In the genomic region with DNA sequence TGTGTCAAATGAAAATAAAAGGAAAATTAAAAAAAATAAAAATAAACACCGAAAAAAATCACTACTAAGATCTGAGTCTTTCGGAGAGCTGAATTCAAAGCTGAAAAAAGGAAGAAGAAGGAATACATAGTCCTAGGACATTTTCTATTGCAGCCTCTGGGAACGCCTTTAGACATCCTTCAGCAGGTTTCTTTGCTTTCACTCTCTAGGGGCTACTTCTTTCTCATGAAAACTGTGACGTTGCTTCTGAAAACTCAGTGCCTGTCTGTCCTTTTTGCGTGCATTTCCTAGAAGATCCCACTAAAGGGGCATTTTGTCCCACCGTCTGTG, we compare ENCODE assay signal across 8 cellular contexts. TPM values are rescaled to one million over a fixed set of nuclear protein-coding genes. Genes with fewer than 3 reads are reported as not detected.
DNase-seq lines count a peak whose midpoint lies in the region; ATAC-seq and TF ChIP-seq lines count a peak whose summit lies in the region.

No MANE protein-coding gene starts in this region.

- H3T11ph ChIP-seq in H9 (ENCODE audit: low read length): no peak overlapping the region

- no peak overlapping the region for H3K56ac ChIP-seq in H9 (ENCODE audit: insufficient read length, low read depth, low read length)

- H3K4me2 ChIP-seq in H9 (ENCODE audit: insufficient read depth, insufficient read length, low read length): peak overlapping the region; percentile 71

- H3K14ac ChIP-seq in H9 (ENCODE audit: insufficient read depth, low read length): no peak overlapping the region

- H3K4me3 Mint-ChIP-seq in H9: peak overlapping the region; percentile 69 to 81

- no peak overlapping the region for H2AK5ac ChIP-seq in H9 (ENCODE audit: insufficient read length, low read length)

- no peak for TF ChIP-seq POLR2A in esophagus squamous epithelium (IDR thresholded peaks at IDR 0.05)

- H3K9ac ChIP-seq in H9 (ENCODE audit: extremely low read depth, insufficient read length, low read length) (no peak overlapping the region), NT2/D1 (ENCODE audit: insufficient read length, low read depth) (peak overlapping the region; percentile 71)

- peaks cover 26% of the 10 kb centered on the region for H3K27me3 Mint-ChIP-seq in H9 (ENCODE audit: low read depth)

- intact Hi-C loops in esophagus squamous epithelium (cut with DNase I) (no loop called here), psoas muscle (cut with DNase I) (no loop called here)

- no peak overlapping the region for H2BK5ac ChIP-seq in H9 (ENCODE audit: insufficient read length, low read length)

- no peaks in the 10 kb centered on the region; the same call in 1 of the 2 replicates for H3K4me1 ChIP-seq in H9 (ENCODE audit: insufficient read depth, low read length)
- H3K4me1 ChIP-seq in NT2/D1 (ENCODE audit: insufficient read depth, insufficient read length): peaks cover 4% of the 10 kb centered on the region
- peaks cover 0 to 13% (median 0%) of the 10 kb centered on the region in 3 donors for H3K4me1 ChIP-seq in esophagus squamous epithelium
- no peaks in the 10 kb centered on the region for H3K4me1 ChIP-seq in psoas muscle

- H2BK12ac ChIP-seq in H9 (ENCODE audit: insufficient read length, low read depth, low read length): no peak overlapping the region

- H4K20me1 ChIP-seq in H9 (ENCODE audit: control insufficient read depth, insufficient read depth, insufficient read length): no peaks in the 10 kb centered on the region

- no peaks in the 10 kb centered on the region for H3K36me3 Mint-ChIP-seq in H9 (ENCODE audit: insufficient read depth in 1 of 3, low read depth in 3 of 3)

- H3K9me3 ChIP-seq in H9 (ENCODE audit: control insufficient read depth, low read depth, low read length): no peaks in the 10 kb centered on the region
- no peaks in the 10 kb centered on the region for H3K9me3 ChIP-seq in NT2/D1 (ENCODE audit: insufficient read depth, low read length)
- H3K9me3 ChIP-seq in esophagus squamous epithelium: no peaks in the 10 kb centered on the region
- H3K9me3 ChIP-seq in psoas muscle: no peaks in the 10 kb centered on the region

- ATAC-seq in psoas muscle: no peak

- no peak overlapping the region for H2AFZ ChIP-seq in H9 (ENCODE audit: low read length)

- H3K27ac Mint-ChIP-seq in H9: no peak overlapping the region

- no peak overlapping the region for H4K8ac ChIP-seq in H9 (replicated peaks; ENCODE audit: insufficient read length, low read depth, low read length)

- H4K5ac ChIP-seq in H9 (ENCODE audit: insufficient read length, low read depth, low read length): no peak overlapping the region

- no peak overlapping the region for H2BK20ac ChIP-seq in H9 (ENCODE audit: low read depth, low read length, poor library complexity, severe bottlenecking)

- no peak overlapping the region for H2BK15ac ChIP-seq in H9 (ENCODE audit: low read depth, low read length)

- H3K18ac ChIP-seq in H9 (ENCODE audit: insufficient read length, low read depth, low read length): no peak overlapping the region

- H3K4me1 Mint-ChIP-seq in H9: peaks cover 7 to 8% of the 10 kb centered on the region in 2 experiments

- TF ChIP-seq CTCF in GM13977 (IDR thresholded peaks at IDR 0.05; ENCODE audit: extremely low read depth, insufficient read depth, missing control alignments) (no peak), H9 (conservative IDR thresholded peaks at IDR 0.05) (no peak), esophagus squamous epithelium (IDR thresholded peaks at IDR 0.05) (no peak), psoas muscle (IDR thresholded peaks at IDR 0.05) (no peak)

- no peak overlapping the region for H3K4ac ChIP-seq in H9 (ENCODE audit: low read depth, low read length)

- H3K79me1 ChIP-seq in H9 (ENCODE audit: insufficient read depth, low read depth, low read length, poor library complexity, severe bottlenecking): no peaks in the 10 kb centered on the region

- H3K9me3 Mint-ChIP-seq in H9: no peaks in the 10 kb centered on the region

- no peaks in the 10 kb centered on the region for H3K27me3 ChIP-seq in H9 (ENCODE audit: insufficient read depth, low read length)
- H3K27me3 ChIP-seq in NT2/D1 (ENCODE audit: insufficient read depth, insufficient read length): peaks cover 33% of the 10 kb centered on the region
- peaks cover 0 to 10% (median 0%) of the 10 kb centered on the region in 4 donors for H3K27me3 ChIP-seq in esophagus squamous epithelium
- no peaks in the 10 kb centered on the region for H3K27me3 ChIP-seq in psoas muscle (ENCODE audit: insufficient read depth in 3 of 3, low read length in 2 of 3)

- H3K79me2 ChIP-seq in H9 (ENCODE audit: insufficient read depth, low read length): no peaks in the 10 kb centered on the region

- no CpG with 5 or more reads among the region's 6 CpGs for WGBS in H9 (ENCODE audit: extremely low coverage, insufficient read length, low lambda C conversion rate)
- WGBS in esophagus squamous epithelium, 2 donors: 35 to 45% methylated on average over 4 to 6 of the region's 6 CpGs
- WGBS in psoas muscle, 3 donors: 41 to 51% (median 46%) methylated on average over 6 of the region's 6 CpGs

- H3K27ac ChIP-seq in H9 (ENCODE audit: insufficient read length, low read depth, low read length) (no peak overlapping the region), esophagus squamous epithelium (peak overlapping the region; percentile 25 to 75 (median 54)), psoas muscle (no peak overlapping the region)

- H3K4me3 ChIP-seq in NT2/D1 (ENCODE audit: insufficient read length, low read depth) (peak overlapping the region; percentile 61), esophagus squamous epithelium (peak overlapping the region; percentile 33 to 69 (median 48)), psoas muscle (peak overlapping the region; percentile 66)

- H3K23ac ChIP-seq in H9 (ENCODE audit: insufficient read length, low read depth, low read length): no peak overlapping the region

- DNase-seq in GM13977 (ENCODE audit: low spot score) (peak; percentile 31), H9 (no peak), NT2/D1 (ENCODE audit: low read depth, low spot score) (no peak), esophagus squamous epithelium (lab: John Stamatoyannopoulos, UW) (no peak), psoas muscle (no peak), GM19238 (ENCODE audit: insufficient read length, low spot score) (no peak), NCI-H1436 (lab: John Stamatoyannopoulos, UW) (no peak), NCI-H2081 treated with DMSO at 0.1 percent for 48 hours (lab: John Stamatoyannopoulos, UW) (no peak)

- H3K23me2 ChIP-seq in H9 (ENCODE audit: insufficient read length, low read depth, low read length, poor library complexity, severe bottlenecking): peaks cover 9% of the 10 kb centered on the region

- in situ Hi-C loops in GM13977 (cut with MboI; ENCODE audit: low pct_unique_long_range_greater_than_20kb, low sequenced_read_pairs, unreplicated experiment): loop anchor here (10.0 to 25.0 kb wide), 2 partner anchors 95 to 362 kb away; no protein-coding TSS in a partner anchor

- H4K91ac ChIP-seq in H9 (ENCODE audit: insufficient read length, low read depth, low read length): no peak overlapping the region

- no peaks in the 10 kb centered on the region for H3K36me3 ChIP-seq in NT2/D1 (ENCODE audit: insufficient read depth, insufficient read length, low read length)
- H3K36me3 ChIP-seq in esophagus squamous epithelium: no peaks in the 10 kb centered on the region
- H3K36me3 ChIP-seq in psoas muscle (ENCODE audit: insufficient read depth in 1 of 2, low read depth in 1 of 2): no peaks in the 10 kb centered on the region

- no peak overlapping the region for H2BK120ac ChIP-seq in H9 (ENCODE audit: low read depth, low read length, poor library complexity, severe bottlenecking)

RNA-seq across cellular contexts. Expression of a gene that starts 0.7 kb away (rescaled TPM):
- total RNA-seq in H9 (2021) (0.33 TPM in 2 replicates), esophagus squamous epithelium (1 to 10 TPM in 3 of 4 donors, under 1 TPM in 1; 0.47 to 3.2 (median 2.1) TPM), psoas muscle (under 1 TPM; 0.26 to 0.56 (median 0.41) TPM)
- under 1 TPM; 0.19 to 0.38 (median 0.24) TPM for polyA plus RNA-seq in psoas muscle

Comparison
In these comparisons a context has a peak if more than half of its experiments do, and no peak if none do; other contexts are left out.
1. H3K27ac ChIP-seq: peak in esophagus squamous epithelium (4 of 4); none in H9 (single experiment) and psoas muscle (single experiment).
2. Peak in every context shown above with its lines, with median percentiles within 50 percentile points of each other: H3K4me3 ChIP-seq.